In the genomic region with DNA sequence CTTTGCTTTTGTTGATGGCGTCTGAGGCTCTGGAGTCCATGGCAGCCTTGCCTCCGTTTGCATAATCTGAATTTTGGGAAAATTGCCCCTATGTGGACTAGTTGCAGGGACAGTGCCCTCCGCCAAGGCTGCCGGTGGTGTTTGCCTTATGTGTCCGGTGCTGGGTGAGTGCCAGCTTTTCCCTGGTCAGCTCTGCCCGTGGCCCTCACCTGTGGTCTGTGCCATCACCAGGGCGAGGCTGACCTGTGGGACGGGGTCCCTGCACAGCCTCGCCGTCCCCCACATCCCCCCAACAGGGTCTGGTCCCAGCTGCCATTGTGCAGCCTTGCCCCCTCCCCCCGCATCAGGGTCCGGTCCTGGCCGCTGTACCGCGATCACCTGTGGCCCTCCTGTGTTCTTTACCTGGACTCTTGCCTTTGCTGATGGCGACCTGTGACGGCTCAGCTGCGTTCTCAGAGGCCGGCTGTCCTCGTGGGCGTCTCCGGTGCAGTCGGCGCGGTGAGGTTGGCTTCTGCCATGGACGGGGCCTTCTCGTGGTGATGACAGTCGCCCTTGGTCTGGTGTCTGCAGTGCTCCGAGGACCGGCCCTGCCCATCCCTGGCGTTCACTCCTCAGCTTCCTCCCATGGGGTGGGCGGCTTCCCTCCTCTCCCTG, we compare ENCODE assay signal across 1 cellular context.
TF ChIP-seq lines count a peak whose summit lies in the region.

No MANE protein-coding gene starts in this region.

TF ChIP-seq in K562, 482 proteins besides CTCF, POLR2A, EP300 and RAD21:
- peak; percentile 41; the same call in 1 of the 2 replicates for TF ChIP-seq POLR2G (IDR thresholded peaks at IDR 0.05; ENCODE audit: low read depth, low read length)
- TF ChIP-seq RBFOX2 (IDR thresholded peaks at IDR 0.05; ENCODE audit: low read depth, low read length) = peak; percentile 24; the same call in 1 of the 2 replicates
- no peak for TF ChIP-seq SMARCA4 (IDR thresholded peaks at IDR 0.05)
- no peak for TF ChIP-seq CREB1 (IDR thresholded peaks at IDR 0.05)
- 0 out of 2 replicates have a peak, but pooled peaks have one; percentile 18 for TF ChIP-seq CREB1 (CRISPR knock-in tag; IDR thresholded peaks at IDR 0.05)
